ENCODE assay signal across 14 cellular contexts in genomic region chr16:85171004-85171808, GRCh38. TPM values are rescaled to one million over a fixed set of nuclear protein-coding genes. Genes with fewer than 3 reads are reported as not detected.
DNase-seq lines count a peak whose midpoint lies in the region; ATAC-seq, FAIRE-seq and TF ChIP-seq lines count a peak whose summit lies in the region.
"Had no signal": no experiment of that assay in that cellular context is flagged by ENCODE, and none has a peak within 500 bp of the region (broad histone marks: within the 10 kb centered on the region; RNA-seq: fewer than 3 reads in every experiment).

No MANE protein-coding gene starts in this region.

- H3K4me3 ChIP-seq in AG04449 (ENCODE audit: low read depth, low read length), result peak overlapping the region; percentile 66
- peak overlapping the region; percentile 33; the same call in 1 of the 2 replicates for H3K4me3 ChIP-seq in HUES6 (ENCODE audit: low read depth, low read length)
- H3K4me3 ChIP-seq in H1 (ENCODE audit: extremely low read depth in 1 of 4, insufficient read depth in 2 of 4, low read depth in 3 of 4, low read length in 4 of 4), result no peak overlapping the region; a peak in 1 of 8 replicates

- no peak for TF ChIP-seq POLR2A in H1 (IDR thresholded peaks at IDR 0.05; ENCODE audit: control extremely low read depth in 1 of 2, low read depth in 2 of 2, low read length in 2 of 2)

- H3K27ac ChIP-seq in HUES6 (ENCODE audit: low read depth, low read length) (no peak overlapping the region), H1 (ENCODE audit: low read depth, low read length) (no peak overlapping the region)

- no peaks in the 10 kb centered on the region for H3K9me3 Mint-ChIP-seq in nephron progenitor cell
- H3K9me3 Mint-ChIP-seq: IgD-negative memory B cell had no signal

- peaks cover 6% of the 10 kb centered on the region; the same call in 1 of the 2 replicates for H3K23me2 ChIP-seq in H1 (ENCODE audit: low read depth, low read length)

- TF ChIP-seq RAD21 in H1 (IDR thresholded peaks at IDR 0.05 in 1 of 2, conservative IDR thresholded peaks at IDR 0.05 in 1 of 2; ENCODE audit: low read depth in 2 of 2, low read length in 2 of 2), result no peak

- no peak overlapping the region for H3K4ac ChIP-seq in H1 (replicated peaks; ENCODE audit: insufficient read length, low read depth, low read length)

- no peak overlapping the region for H3K23ac ChIP-seq in H1 (ENCODE audit: insufficient read length)

- no peaks in the 10 kb centered on the region for H3K36me3 ChIP-seq in HUES6 (ENCODE audit: control insufficient read depth, insufficient read depth, low read length)
- no peaks in the 10 kb centered on the region for H3K36me3 ChIP-seq in H1 (ENCODE audit: control insufficient read depth in 2 of 4, insufficient read depth in 4 of 4, low read length in 3 of 4)

- H3K27ac Mint-ChIP-seq in nephron progenitor cell, result no peak overlapping the region
- H3K27ac Mint-ChIP-seq: IgD-negative memory B cell had no signal

- no peak overlapping the region for H2BK120ac ChIP-seq in H1 (replicated peaks; ENCODE audit: low read depth, low read length)

- no peak overlapping the region for H2BK20ac ChIP-seq in H1 (ENCODE audit: low read length)

- H4K91ac ChIP-seq in H1 (replicated peaks; ENCODE audit: insufficient read length, low read length), result no peak overlapping the region

- peaks cover 17% of the 10 kb centered on the region for H3K27me3 ChIP-seq in HUES6 (ENCODE audit: control insufficient read depth, insufficient read depth, low read length)
- H3K27me3 ChIP-seq in H1 (replicated peaks in 1 of 4; ENCODE audit: control insufficient read depth in 3 of 4, extremely low read depth in 1 of 4, insufficient read depth in 3 of 4, low read length in 3 of 4), result peaks cover 1 to 22% (median 15%) of the 10 kb centered on the region in 4 experiments; a peak in 6 of 7 replicates

- H3K79me2 ChIP-seq in H1 (ENCODE audit: control insufficient read depth in 1 of 2, insufficient read depth in 2 of 2, low read length in 2 of 2), result peaks cover 0 to 21% of the 10 kb centered on the region in 2 experiments; a peak in 1 of 4 replicates

- peak overlapping the region; percentile 75; the same call in 1 of the 2 replicates for H2BK12ac ChIP-seq in H1 (ENCODE audit: low read depth, low read length)

- no peak for DNase-seq in AG04449 (ENCODE audit: low read depth, low spot score)
- DNase-seq in H1 (ENCODE audit: low read depth in 1 of 2, low spot score in 2 of 2), result no peak
- no peak for DNase-seq in nephron progenitor cell
- DNase-seq in NCI-H1417 (lab: John Stamatoyannopoulos, UW), result no peak
- DNase-seq in left colon, result no peak
- no peak for DNase-seq in T-helper 1 cell
- DNase-seq in activated naive CD4-positive, alpha-beta T cell treated with anti-CD3 and anti-CD28 coated beads, Interleukin-2, amount 50 U/mL, for 16 hours, result no peak
- DNase-seq: NCI-H446, T1000 had no signal

- no peak for ATAC-seq in left colon

- peaks cover 76% of the 10 kb centered on the region for H3K4me1 Mint-ChIP-seq in nephron progenitor cell

- no peak overlapping the region for H3K18ac ChIP-seq in H1 (ENCODE audit: extremely low read depth, low read length)

- H3K36me3 Mint-ChIP-seq in nephron progenitor cell (ENCODE audit: low read depth), result no peaks in the 10 kb centered on the region

- peak overlapping the region; percentile 77 for H3K4me3 Mint-ChIP-seq in nephron progenitor cell
- H3K4me3 Mint-ChIP-seq: IgD-negative memory B cell had no signal

- peak overlapping the region; percentile 87; the same call in 1 of the 2 replicates for H4K8ac ChIP-seq in H1 (ENCODE audit: extremely low read depth, insufficient read depth, low read length)

- H3K14ac ChIP-seq in H1 (ENCODE audit: insufficient read length), result no peak overlapping the region

- CTCF ChIA-PET in AG04449 (lab: Yijun Ruan, JAX) (interaction anchor here (0.7 to 4.2 kb wide), 9 partner anchors 8 to 74 kb away, joined by 3 to 17 read pairs (median 5); no protein-coding TSS in a partner anchor), H1 (lab: Charles Lee; ENCODE audit: partially characterized antibody) (interaction anchor here (0.8 to 6.9 kb wide), 14 partner anchors 9 to 133 kb away, joined by 3 to 39 read pairs (median 4); no protein-coding TSS in a partner anchor)

- no peak overlapping the region for H2AK5ac ChIP-seq in H1 (ENCODE audit: low read depth, low read length)

- no peak overlapping the region for H2BK5ac ChIP-seq in H1 (ENCODE audit: low read depth, low read length)

- H3K4me1 ChIP-seq in HUES6 (ENCODE audit: control insufficient read depth, insufficient read depth, low read length), result peaks cover 72% of the 10 kb centered on the region
- peaks cover 6 to 46% (median 21%) of the 10 kb centered on the region in 4 experiments for H3K4me1 ChIP-seq in H1 (replicated peaks in 1 of 4; ENCODE audit: control insufficient read depth in 3 of 4, insufficient read depth in 4 of 4, low read length in 3 of 4)

- H3K9ac ChIP-seq in HUES6 (ENCODE audit: low read length), result no peak overlapping the region
- H3K9ac ChIP-seq in H1 (replicated peaks in 1 of 4; ENCODE audit: extremely low read depth in 1 of 4, low read depth in 3 of 4, low read length in 3 of 4), result no peak overlapping the region

- no peak overlapping the region for H2AFZ ChIP-seq in H1 (ENCODE audit: low read length)

- peaks cover 30% of the 10 kb centered on the region for H3K27me3 Mint-ChIP-seq in nephron progenitor cell (ENCODE audit: low read depth, poor library complexity)

- peaks cover 5% of the 10 kb centered on the region; the same call in 1 of the 2 replicates for H3K79me1 ChIP-seq in H1 (ENCODE audit: low read depth, low read length)

- H3K9me3 ChIP-seq in HUES6 (ENCODE audit: control insufficient read depth, insufficient read depth, low read depth, low read length), result no peaks in the 10 kb centered on the region
- H3K9me3 ChIP-seq in H1 (ENCODE audit: insufficient read depth in 2 of 2, low read depth in 1 of 2, low read length in 1 of 2), result no peaks in the 10 kb centered on the region

- POLR2A ChIA-PET in AG04449 (lab: Yijun Ruan, JAX), result interaction anchor here (0.8 kb wide), 1 partner anchor 9 kb away, joined by 5 read pairs; no protein-coding TSS in a partner anchor
- POLR2A ChIA-PET in H1 (lab: Charles Lee; ENCODE audit: partially characterized antibody), result interaction anchor here (0.6 to 4.4 kb wide), 3 partner anchors 13 to 116 kb away, joined by 3 to 18 read pairs (median 4); no protein-coding TSS in a partner anchor

- no peak overlapping the region for H3K56ac ChIP-seq in H1 (replicated peaks; ENCODE audit: insufficient read length, low read depth, low read length)

- intact Hi-C loops in left colon (cut with DNase I, micrococcal nuclease), result no loop called here

- WGBS in H1 (ENCODE audit: extremely low coverage in 1 of 2, insufficient coverage in 1 of 2, insufficient read length in 1 of 2, insufficient replicate concordance in 2 of 2, low coverage in 1 of 2, low lambda C conversion rate in 2 of 2, missing lambda C conversion rate in 1 of 2), 2 experiments, result 94% methylated on average over 43 of the region's 48 CpGs; no CpG with 5 or more reads in 1 of the 2 experiments

- TF ChIP-seq CTCF in AG04449 (IDR thresholded peaks at IDR 0.05; ENCODE audit: insufficient read depth, low read length, missing control alignments) (no peak), H1 (IDR thresholded peaks at IDR 0.05; ENCODE audit: control extremely low read depth in 1 of 3, insufficient read depth in 1 of 3, low read depth in 1 of 3, low read length in 3 of 3) (no peak), nephron progenitor cell (IDR thresholded peaks at IDR 0.05) (no peak)

- H3K4me2 ChIP-seq in H1 (ENCODE audit: insufficient read depth in 1 of 2, low read depth in 2 of 2, low read length in 2 of 2), result no peak overlapping the region; a peak in 2 of 4 replicates

- no peak overlapping the region for H4K5ac ChIP-seq in H1 (ENCODE audit: insufficient read length, low read depth, low read length)

- TF ChIP-seq EP300 in H1 (IDR thresholded peaks at IDR 0.05; ENCODE audit: borderline replicate concordance in 1 of 2, low read depth in 2 of 2, low read length in 2 of 2), result no peak

- no peak overlapping the region for H2BK15ac ChIP-seq in H1 (ENCODE audit: low read length)

- FAIRE-seq in H1 (lab: Jason Lieb, UNC), result no peak
- FAIRE-seq: D721Med had no signal

- peaks cover 21 to 26% of the 10 kb centered on the region in 2 experiments for H4K20me1 ChIP-seq in H1 (replicated peaks in 1 of 2; ENCODE audit: control insufficient read depth in 1 of 2, insufficient read depth in 2 of 2, low read length in 2 of 2)

TF ChIP-seq in H1, 55 proteins besides CTCF, POLR2A, EP300 and RAD21 (continues in another document):
- TF ChIP-seq TAF1 (IDR thresholded peaks at IDR 0.05; ENCODE audit: low read depth, low read length), result no peak
- no peak for TF ChIP-seq SIN3A (conservative IDR thresholded peaks at IDR 0.05 in 1 of 2, IDR thresholded peaks at IDR 0.05 in 1 of 2; ENCODE audit: low read depth in 1 of 2, low read length in 2 of 2)
- no peak for TF ChIP-seq RBBP5 (IDR thresholded peaks at IDR 0.05; ENCODE audit: borderline replicate concordance, low read depth, low read length)
- no peak for TF ChIP-seq NANOG (IDR thresholded peaks at IDR 0.05; ENCODE audit: insufficient read depth, low read depth, low read length, poor library complexity, severe bottlenecking)
- TF ChIP-seq E2F6 (IDR thresholded peaks at IDR 0.05), result no peak
- no peak for TF ChIP-seq KDM1A (IDR thresholded peaks at IDR 0.05; ENCODE audit: borderline replicate concordance, low read length)
- no peak for TF ChIP-seq CTBP2 (IDR thresholded peaks at IDR 0.05; ENCODE audit: borderline replicate concordance, insufficient read depth, insufficient read length, low read length)
- TF ChIP-seq KDM4A (IDR thresholded peaks at IDR 0.05; ENCODE audit: low read depth, low read length, severe bottlenecking), result no peak
- TF ChIP-seq POLR2AphosphoS5 (IDR thresholded peaks at IDR 0.05; ENCODE audit: low read depth, low read length), result no peak
- no peak for TF ChIP-seq BACH1 (IDR thresholded peaks at IDR 0.05; ENCODE audit: low read length)

RNA-seq across cellular contexts. Expression of gene CIBAR2, which starts 58.9 kb away (rescaled TPM):
- total RNA-seq in H1 (2021; fragmentation: NEBNext Ultra II Directional; extraction: Animal tissue kit (Norgen Biotek cat#: 25700)), result not detected in 2 replicates
- 0.06 and 0.18 TPM in 2 replicates for polyA plus RNA-seq in H1 (2011; rRNA removed)
- 0.12 TPM for polyA plus RNA-seq in H1 (2011; cell fraction: cytosol; rRNA removed)
- polyA plus RNA-seq in H1 (2011; cell fraction: nucleus; rRNA removed), result 0.23 TPM
- 0.15 to 0.29 TPM in 2 of 4 replicates, not detected in the others for polyA plus RNA-seq in H1 (2012, experiment 1 of 2)
- 0.42 TPM for polyA plus RNA-seq in H1 (2012, experiment 2 of 2)
- 0.06 TPM for polyA plus RNA-seq in H1 (2013, experiment 1 of 2)
- polyA plus RNA-seq in H1 (2013, experiment 2 of 2), result 0.02 TPM
- 0.17 TPM in 1 of 2 replicates, not detected in the other for polyA minus RNA-seq in H1 (2011; rRNA and poly(A)+ RNA removed)
- not detected for polyA minus RNA-seq in H1 (2011; cell fraction: cytosol; rRNA and poly(A)+ RNA removed)
- polyA minus RNA-seq in H1 (2011; cell fraction: nucleus; rRNA and poly(A)+ RNA removed), result not detected
- not detected for total RNA-seq in left colon
- total RNA-seq: epithelial cell of proximal tubule, mucosa of gallbladder had no signal
- polyA plus RNA-seq: IgD-negative memory B cell had no signal

Comparison
In these comparisons a context has a peak if more than half of its experiments do, and no peak if none do; other contexts are left out.
1. H3K4me3 ChIP-seq: peak in AG04449 (single experiment) and HUES6 (single experiment); none in H1 (0 of 4).